Comparison of ENCODE assay signal across 8 cellular contexts in the genomic region with DNA sequence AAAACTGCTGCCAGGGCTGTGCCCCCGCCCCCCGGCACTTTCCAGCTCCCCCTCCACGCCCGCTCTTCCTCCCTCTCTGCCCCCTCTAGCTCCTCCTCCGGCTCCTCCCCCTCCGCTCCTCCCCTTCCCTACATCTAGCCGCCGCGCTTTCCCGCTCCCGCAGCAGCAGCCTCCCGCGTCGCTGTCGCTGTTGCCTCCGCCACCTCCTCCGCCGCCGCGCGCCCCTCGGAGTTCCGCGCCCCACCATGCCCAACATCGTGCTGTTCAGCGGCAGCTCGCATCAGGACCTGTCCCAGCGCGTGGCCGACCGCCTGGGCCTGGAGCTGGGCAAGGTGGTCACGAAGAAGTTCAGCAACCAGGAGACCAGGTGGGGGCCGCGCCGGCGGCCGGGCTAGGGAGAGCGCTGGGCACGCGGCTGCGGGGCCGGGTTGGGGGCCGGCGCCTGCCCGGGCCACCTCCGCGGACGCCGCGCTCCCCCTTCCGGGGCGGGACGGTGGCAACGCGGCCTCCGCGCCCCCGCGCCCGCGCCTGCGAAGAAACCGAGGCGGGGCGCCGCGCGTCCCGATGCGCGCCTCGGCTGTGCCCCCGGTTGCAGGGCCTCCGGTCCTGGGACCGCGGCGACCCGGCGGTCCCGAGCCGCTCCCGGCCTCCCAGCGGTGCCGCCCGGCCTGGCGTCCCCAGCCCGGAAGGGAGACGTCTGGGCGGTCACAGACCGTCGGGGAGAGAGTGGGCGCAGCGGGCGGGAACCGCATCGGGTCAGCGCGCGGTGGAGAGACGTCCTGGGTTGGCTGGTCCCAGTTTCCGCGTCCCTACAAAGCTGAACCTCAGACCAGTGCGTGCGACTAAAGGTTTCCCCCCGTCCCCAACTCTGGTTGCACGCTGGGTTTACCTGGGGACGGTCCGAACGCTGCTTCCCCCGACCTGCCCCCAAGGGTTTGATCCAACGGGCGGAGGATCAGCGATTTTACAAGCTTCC. TPM values are rescaled to one million over a fixed set of nuclear protein-coding genes. Genes with fewer than 3 reads are reported as not detected.
DNase-seq lines count a peak whose midpoint lies in the region; FAIRE-seq and TF ChIP-seq lines count a peak whose summit lies in the region.

Gene PRPS2, plus strand, starts transcription at position 160 of the 976 bp plus-strand sequence. Its CDS starts 86 bp downstream, at position 246.

- WGBS in mammary epithelial cell (ENCODE audit: low coverage, missing lambda C conversion rate), result 38% methylated on average over 27 of the region's 113 CpGs

- CTCF ChIA-PET in mammary epithelial cell (lab: Charles Lee; ENCODE audit: low non-redundant PET), result no interaction called here

- no peaks in the 10 kb centered on the region for H3K9me1 ChIP-seq in keratinocyte (ENCODE audit: control insufficient read depth, extremely low read depth, insufficient read depth, low read length)

- H3K9me3 ChIP-seq in WERI-Rb-1 (ENCODE audit: severe bottlenecking) (no peaks in the 10 kb centered on the region), mammary epithelial cell (replicated peaks; ENCODE audit: insufficient read depth, low read length) (no peaks in the 10 kb centered on the region), keratinocyte (ENCODE audit: control insufficient read depth, low read depth, low read length) (no peaks in the 10 kb centered on the region)

- dilution Hi-C loops in mammary epithelial cell (cut with HindIII; ENCODE audit: low sequenced_read_pairs) (no loop called here), keratinocyte (cut with MboI; ENCODE audit: extremely low pct_ligation_motif_present, low sequenced_read_pairs) (no loop called here)

- H3K4me3 ChIP-seq in GM12865 (ENCODE audit: low read depth, low read length) (peak within 1 kb of the TSS; percentile 80), HFF-Myc (replicated peaks; ENCODE audit: low read depth, low read length) (peak within 1 kb of the TSS; percentile 67), WERI-Rb-1 (ENCODE audit: low read depth, low read length) (peak within 1 kb of the TSS; percentile 61), mammary epithelial cell (replicated peaks in 1 of 3; ENCODE audit: insufficient read depth in 1 of 3, low read depth in 2 of 3, low read length in 3 of 3) (peak within 1 kb of the TSS; percentile 68 to 82 (median 73)), keratinocyte (ENCODE audit: control insufficient read depth in 2 of 3, extremely low read depth in 1 of 3, insufficient read depth in 2 of 3, low read depth in 1 of 3, low read length in 3 of 3) (peak within 1 kb of the TSS; percentile 55 to 61 (median 59))

- in situ Hi-C loops in mammary epithelial cell (cut with MboI; ENCODE audit: low sequenced_read_pairs in 2 of 2), result no loop called here

- H3K27me3 ChIP-seq in WERI-Rb-1 (ENCODE audit: insufficient read depth, low read depth, severe bottlenecking) (peaks cover 58% of the 10 kb centered on the region), mammary epithelial cell (ENCODE audit: insufficient read depth, low read length) (no peaks in the 10 kb centered on the region), keratinocyte (ENCODE audit: control insufficient read depth, extremely low read depth, insufficient read depth, low read length) (no peaks in the 10 kb centered on the region)

- no peak for TF ChIP-seq CTCF in GM12865 (IDR thresholded peaks at IDR 0.05; ENCODE audit: insufficient read depth, low read depth, low read length, missing control alignments)
- TF ChIP-seq CTCF in HFF-Myc (IDR thresholded peaks at IDR 0.05; ENCODE audit: low read depth, low read length, missing control alignments), result no peak
- TF ChIP-seq CTCF in WERI-Rb-1 (IDR thresholded peaks at IDR 0.05; ENCODE audit: low read depth, low read length), result no peak
- TF ChIP-seq CTCF in mammary epithelial cell (conservative IDR thresholded peaks at IDR 0.05 in 1 of 2, IDR thresholded peaks at IDR 0.05 in 1 of 2; ENCODE audit: extremely low read depth in 1 of 2, insufficient read depth in 1 of 2, low read depth in 1 of 2, low read length in 2 of 2), result no peak
- no peak for TF ChIP-seq CTCF in keratinocyte (optimal IDR thresholded peaks at IDR 0.05 in 1 of 3, IDR thresholded peaks at IDR 0.05 in 1 of 3, conservative IDR thresholded peaks at IDR 0.05 in 1 of 3; ENCODE audit: extremely low read depth in 1 of 3, insufficient read depth in 2 of 3, low read length in 3 of 3)

- FAIRE-seq in keratinocyte (lab: Jason Lieb, UNC), result no peak

- H3K9ac ChIP-seq in mammary epithelial cell (ENCODE audit: insufficient read depth, low read length) (no peak within 1 kb of the TSS), keratinocyte (ENCODE audit: control insufficient read depth, extremely low read depth, insufficient read depth, low read length) (peak within 1 kb of the TSS; percentile 64)

- no TSS peak for BruUV-seq in mammary epithelial cell (replicated peaks; lab: Mats Ljungman, UMichigan)

- peak within 1 kb of the TSS; percentile 85 for H3K4me2 ChIP-seq in mammary epithelial cell (ENCODE audit: insufficient read depth, low read depth, low read length)
- H3K4me2 ChIP-seq in keratinocyte (ENCODE audit: control insufficient read depth, extremely low read depth, insufficient read depth, low read depth, low read length), result peak within 1 kb of the TSS; percentile 55

- H2AFZ ChIP-seq in mammary epithelial cell (ENCODE audit: low read depth, low read length) (peak within 1 kb of the TSS; percentile 94), keratinocyte (ENCODE audit: control insufficient read depth, low read length) (peak within 1 kb of the TSS; percentile 74)

- peaks cover 38% of the 10 kb centered on the region for H3K79me2 ChIP-seq in mammary epithelial cell (ENCODE audit: insufficient read depth, low read length)
- H3K79me2 ChIP-seq in keratinocyte (ENCODE audit: control insufficient read depth, insufficient read depth, low read length), result peaks cover 19% of the 10 kb centered on the region

- H4K20me1 ChIP-seq in mammary epithelial cell (ENCODE audit: insufficient read depth, low read length) (no peaks in the 10 kb centered on the region), keratinocyte (ENCODE audit: control insufficient read depth, extremely low read depth, insufficient read depth, low read length) (no peaks in the 10 kb centered on the region)

- DNase-seq in GM12865 (ENCODE audit: low read depth) (peak; percentile 61), HFF-Myc (ENCODE audit: extremely low read depth, low read depth) (no peak), NCI-H128 (lab: John Stamatoyannopoulos, UW; ENCODE audit: unreplicated experiment) (peak; percentile 14), WERI-Rb-1 (peak; percentile 75), mammary epithelial cell (peak; percentile 32), keratinocyte (ENCODE audit: low read depth, low spot score) (no peak), NCI-H187 treated with DMSO at 0.1 percent for 48 hours (lab: John Stamatoyannopoulos, UW) (no peak)
- DNase-seq in stimulated activated CD4-positive, alpha-beta T cell treated with anti-CD3 and anti-CD28 coated beads, Interleukin-15, amount 100 ng/mL, for 24 hours, result peak; percentile 85

- H3K4me1 ChIP-seq in mammary epithelial cell (ENCODE audit: insufficient read depth, low read length), result no peaks in the 10 kb centered on the region
- no peaks in the 10 kb centered on the region for H3K4me1 ChIP-seq in keratinocyte (ENCODE audit: control insufficient read depth, extremely low read depth, insufficient read depth, low read length)

- H3K36me3 ChIP-seq in WERI-Rb-1, result no peaks in the 10 kb centered on the region; the same call in 1 of the 2 replicates
- H3K36me3 ChIP-seq in mammary epithelial cell (ENCODE audit: insufficient read depth, low read length), result no peaks in the 10 kb centered on the region
- no peaks in the 10 kb centered on the region for H3K36me3 ChIP-seq in keratinocyte (ENCODE audit: control insufficient read depth in 2 of 2, extremely low read depth in 1 of 2, insufficient read depth in 2 of 2, low read length in 2 of 2)

- H3K27ac ChIP-seq in WERI-Rb-1 (no peak within 1 kb of the TSS), mammary epithelial cell (ENCODE audit: insufficient read depth, low read depth, low read length) (no peak within 1 kb of the TSS), keratinocyte (ENCODE audit: control insufficient read depth, insufficient read depth, low read length) (peak within 1 kb of the TSS; percentile 27)

- intact Hi-C loops in mammary epithelial cell (cut with micrococcal nuclease), result no loop called here

RNA-seq across cellular contexts. Expression of gene PRPS2, which starts in this region (rescaled TPM):
- total RNA-seq in mammary epithelial cell, result 10 to 100 TPM; 19.2 to 51.3 TPM
- polyA plus RNA-seq in mammary epithelial cell (38.0 TPM), keratinocyte (16.9 to 28.4 TPM (median 27.2 TPM) in 3 replicates)
- polyA minus RNA-seq in mammary epithelial cell (60.4 TPM), keratinocyte (22.9 to 41.9 TPM (median 38.8 TPM) in 3 replicates)
- 11.1 TPM for polyA plus RNA-seq in keratinocyte (2011; ENCODE audit: low read depth)
- 21.1 and 24.2 TPM in 2 replicates for polyA plus RNA-seq in keratinocyte (2011; cell fraction: cytosol; rRNA removed)
- polyA plus RNA-seq in keratinocyte (2011; cell fraction: nucleus; rRNA removed), result 11.4 and 12.8 TPM in 2 replicates
- 18.0 and 38.4 TPM in 2 replicates for polyA plus RNA-seq in keratinocyte (2012; ENCODE audit: low replicate concordance)
- 46.8 TPM for polyA minus RNA-seq in keratinocyte (2011; cell fraction: cytosol; rRNA and poly(A)+ RNA removed)
- 6.9 and 8.0 TPM in 2 replicates for polyA minus RNA-seq in keratinocyte (2011; cell fraction: nucleus; rRNA and poly(A)+ RNA removed)

Comparison
In these comparisons a context has a peak if more than half of its experiments do, and no peak if none do; other contexts are left out.
1. DNase-seq: peak in GM12865 (single experiment), NCI-H128 (single experiment), WERI-Rb-1 (single experiment), mammary epithelial cell (single experiment) and stimulated activated CD4-positive, alpha-beta T cell treated with anti-CD3 and anti-CD28 coated beads, Interleukin-15, amount 100 ng/mL, for 24 hours (single experiment); none in HFF-Myc (single experiment), keratinocyte (single experiment) and NCI-H187 treated with DMSO at 0.1 percent for 48 hours (single experiment).
2. Peak in every context shown above with its lines, with median percentiles within 50 percentile points of each other: H3K4me3 ChIP-seq.